Comparison of ENCODE assay signal across 1 cellular context in genomic region chr19:13689050-13689449, GRCh38.
TF ChIP-seq lines count a peak whose summit lies in the region.

No MANE protein-coding gene starts in this region.

TF ChIP-seq in K562, 482 proteins besides CTCF, POLR2A, EP300 and RAD21 (continued from another document):
- TF ChIP-seq AFF4 (CRISPR knock-in tag; IDR thresholded peaks at IDR 0.05) (no peak), NCOR1 (IDR thresholded peaks at IDR 0.05) (no peak), ETV5 (CRISPR knock-in tag; IDR thresholded peaks at IDR 0.05; ENCODE audit: low read depth) (no peak), CBFA2T2 (conservative IDR thresholded peaks at IDR 0.05) (peak; percentile 36), PTRF (tag; IDR thresholded peaks at IDR 0.05) (no peak)
- TF ChIP-seq, protein P1, sequence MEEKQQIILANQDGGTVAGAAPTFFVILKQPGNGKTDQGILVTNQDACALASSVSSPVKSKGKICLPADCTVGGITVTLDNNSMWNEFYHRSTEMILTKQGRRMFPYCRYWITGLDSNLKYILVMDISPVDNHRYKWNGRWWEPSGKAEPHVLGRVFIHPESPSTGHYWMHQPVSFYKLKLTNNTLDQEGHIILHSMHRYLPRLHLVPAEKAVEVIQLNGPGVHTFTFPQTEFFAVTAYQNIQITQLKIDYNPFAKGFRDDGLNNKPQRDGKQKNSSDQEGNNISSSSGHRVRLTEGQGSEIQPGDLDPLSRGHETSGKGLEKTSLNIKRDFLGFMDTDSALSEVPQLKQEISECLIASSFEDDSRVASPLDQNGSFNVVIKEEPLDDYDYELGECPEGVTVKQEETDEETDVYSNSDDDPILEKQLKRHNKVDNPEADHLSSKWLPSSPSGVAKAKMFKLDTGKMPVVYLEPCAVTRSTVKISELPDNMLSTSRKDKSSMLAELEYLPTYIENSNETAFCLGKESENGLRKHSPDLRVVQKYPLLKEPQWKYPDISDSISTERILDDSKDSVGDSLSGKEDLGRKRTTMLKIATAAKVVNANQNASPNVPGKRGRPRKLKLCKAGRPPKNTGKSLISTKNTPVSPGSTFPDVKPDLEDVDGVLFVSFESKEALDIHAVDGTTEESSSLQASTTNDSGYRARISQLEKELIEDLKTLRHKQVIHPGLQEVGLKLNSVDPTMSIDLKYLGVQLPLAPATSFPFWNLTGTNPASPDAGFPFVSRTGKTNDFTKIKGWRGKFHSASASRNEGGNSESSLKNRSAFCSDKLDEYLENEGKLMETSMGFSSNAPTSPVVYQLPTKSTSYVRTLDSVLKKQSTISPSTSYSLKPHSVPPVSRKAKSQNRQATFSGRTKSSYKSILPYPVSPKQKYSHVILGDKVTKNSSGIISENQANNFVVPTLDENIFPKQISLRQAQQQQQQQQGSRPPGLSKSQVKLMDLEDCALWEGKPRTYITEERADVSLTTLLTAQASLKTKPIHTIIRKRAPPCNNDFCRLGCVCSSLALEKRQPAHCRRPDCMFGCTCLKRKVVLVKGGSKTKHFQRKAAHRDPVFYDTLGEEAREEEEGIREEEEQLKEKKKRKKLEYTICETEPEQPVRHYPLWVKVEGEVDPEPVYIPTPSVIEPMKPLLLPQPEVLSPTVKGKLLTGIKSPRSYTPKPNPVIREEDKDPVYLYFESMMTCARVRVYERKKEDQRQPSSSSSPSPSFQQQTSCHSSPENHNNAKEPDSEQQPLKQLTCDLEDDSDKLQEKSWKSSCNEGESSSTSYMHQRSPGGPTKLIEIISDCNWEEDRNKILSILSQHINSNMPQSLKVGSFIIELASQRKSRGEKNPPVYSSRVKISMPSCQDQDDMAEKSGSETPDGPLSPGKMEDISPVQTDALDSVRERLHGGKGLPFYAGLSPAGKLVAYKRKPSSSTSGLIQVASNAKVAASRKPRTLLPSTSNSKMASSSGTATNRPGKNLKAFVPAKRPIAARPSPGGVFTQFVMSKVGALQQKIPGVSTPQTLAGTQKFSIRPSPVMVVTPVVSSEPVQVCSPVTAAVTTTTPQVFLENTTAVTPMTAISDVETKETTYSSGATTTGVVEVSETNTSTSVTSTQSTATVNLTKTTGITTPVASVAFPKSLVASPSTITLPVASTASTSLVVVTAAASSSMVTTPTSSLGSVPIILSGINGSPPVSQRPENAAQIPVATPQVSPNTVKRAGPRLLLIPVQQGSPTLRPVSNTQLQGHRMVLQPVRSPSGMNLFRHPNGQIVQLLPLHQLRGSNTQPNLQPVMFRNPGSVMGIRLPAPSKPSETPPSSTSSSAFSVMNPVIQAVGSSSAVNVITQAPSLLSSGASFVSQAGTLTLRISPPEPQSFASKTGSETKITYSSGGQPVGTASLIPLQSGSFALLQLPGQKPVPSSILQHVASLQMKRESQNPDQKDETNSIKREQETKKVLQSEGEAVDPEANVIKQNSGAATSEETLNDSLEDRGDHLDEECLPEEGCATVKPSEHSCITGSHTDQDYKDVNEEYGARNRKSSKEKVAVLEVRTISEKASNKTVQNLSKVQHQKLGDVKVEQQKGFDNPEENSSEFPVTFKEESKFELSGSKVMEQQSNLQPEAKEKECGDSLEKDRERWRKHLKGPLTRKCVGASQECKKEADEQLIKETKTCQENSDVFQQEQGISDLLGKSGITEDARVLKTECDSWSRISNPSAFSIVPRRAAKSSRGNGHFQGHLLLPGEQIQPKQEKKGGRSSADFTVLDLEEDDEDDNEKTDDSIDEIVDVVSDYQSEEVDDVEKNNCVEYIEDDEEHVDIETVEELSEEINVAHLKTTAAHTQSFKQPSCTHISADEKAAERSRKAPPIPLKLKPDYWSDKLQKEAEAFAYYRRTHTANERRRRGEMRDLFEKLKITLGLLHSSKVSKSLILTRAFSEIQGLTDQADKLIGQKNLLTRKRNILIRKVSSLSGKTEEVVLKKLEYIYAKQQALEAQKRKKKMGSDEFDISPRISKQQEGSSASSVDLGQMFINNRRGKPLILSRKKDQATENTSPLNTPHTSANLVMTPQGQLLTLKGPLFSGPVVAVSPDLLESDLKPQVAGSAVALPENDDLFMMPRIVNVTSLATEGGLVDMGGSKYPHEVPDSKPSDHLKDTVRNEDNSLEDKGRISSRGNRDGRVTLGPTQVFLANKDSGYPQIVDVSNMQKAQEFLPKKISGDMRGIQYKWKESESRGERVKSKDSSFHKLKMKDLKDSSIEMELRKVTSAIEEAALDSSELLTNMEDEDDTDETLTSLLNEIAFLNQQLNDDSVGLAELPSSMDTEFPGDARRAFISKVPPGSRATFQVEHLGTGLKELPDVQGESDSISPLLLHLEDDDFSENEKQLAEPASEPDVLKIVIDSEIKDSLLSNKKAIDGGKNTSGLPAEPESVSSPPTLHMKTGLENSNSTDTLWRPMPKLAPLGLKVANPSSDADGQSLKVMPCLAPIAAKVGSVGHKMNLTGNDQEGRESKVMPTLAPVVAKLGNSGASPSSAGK (IDR thresholded peaks at IDR 0.05): peak; percentile 96
